Comparison of ENCODE assay signal across 8 cellular contexts in the genomic region with DNA sequence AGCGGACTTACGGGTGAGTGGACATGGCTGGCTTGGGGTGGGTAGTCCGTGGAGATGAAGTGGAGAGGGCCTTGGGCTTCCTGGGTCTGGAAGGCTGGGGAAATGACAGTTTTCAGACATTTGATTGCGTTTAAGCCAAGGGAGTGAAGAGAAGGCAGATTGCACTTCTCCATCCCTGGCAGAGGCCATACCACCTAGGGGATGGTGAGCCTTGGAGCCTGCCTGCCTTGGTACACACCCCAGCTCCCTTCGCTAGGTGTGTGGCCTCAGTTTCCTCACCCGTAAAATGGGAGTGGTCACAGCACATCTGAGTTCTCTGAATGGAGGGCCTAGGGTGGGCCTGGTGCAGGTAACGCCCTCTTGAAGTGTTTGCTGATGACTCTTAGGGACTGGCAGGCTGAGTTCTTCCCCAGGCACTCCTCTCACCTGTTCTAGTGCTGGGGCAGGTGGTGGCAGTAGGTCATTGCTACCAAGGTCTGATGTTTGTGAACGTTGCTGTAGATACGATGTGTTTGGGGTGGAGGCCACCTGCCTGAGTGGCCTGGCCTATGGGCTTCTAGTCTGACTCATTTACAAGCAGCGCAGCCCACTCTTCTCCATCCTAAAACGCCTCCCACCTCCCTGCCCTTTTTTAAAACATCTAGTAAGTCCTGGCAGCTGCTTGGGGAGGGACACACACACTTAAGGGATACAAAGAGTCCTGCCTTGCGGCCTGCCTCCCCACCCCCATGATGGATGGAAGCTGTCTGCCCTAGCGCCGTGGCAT. TPM values are rescaled to one million over a fixed set of nuclear protein-coding genes. Genes with fewer than 3 reads are reported as not detected.
DNase-seq lines count a peak whose midpoint lies in the region; ATAC-seq, FAIRE-seq and TF ChIP-seq lines count a peak whose summit lies in the region.

No MANE protein-coding gene starts in this region.

- H3K27ac Mint-ChIP-seq in activated T-cell treated with anti-CD3 and anti-CD28 coated beads, Interleukin-2, amount 50 U/mL, for 72 hours = peak overlapping the region; percentile 52

- peaks cover 13 to 17% of the 10 kb centered on the region in 2 donors for H3K36me3 Mint-ChIP-seq in activated T-cell treated with anti-CD3 and anti-CD28 coated beads, Interleukin-2, amount 50 U/mL, for 72 hours (ENCODE audit: insufficient read depth in 2 of 2)

- H3K4me3 Mint-ChIP-seq in activated T-cell treated with anti-CD3 and anti-CD28 coated beads, Interleukin-2, amount 50 U/mL, for 72 hours = peak overlapping the region; percentile 96 to 97

- H3K27ac ChIP-seq in SU-DHL-6 (ENCODE audit: low read depth, low read length) (peak overlapping the region; percentile 98), kidney (ENCODE audit: low read depth in 2 of 2, low read length in 2 of 2) (no peak overlapping the region), thymus (ENCODE audit: low read depth) (peak overlapping the region; percentile 94)

- H3K9me3 ChIP-seq in SU-DHL-6 (ENCODE audit: insufficient read depth, low read length) (no peaks in the 10 kb centered on the region), kidney (ENCODE audit: control insufficient read depth in 1 of 2, low read length in 2 of 2) (no peaks in the 10 kb centered on the region), thymus (ENCODE audit: control insufficient read depth) (no peaks in the 10 kb centered on the region)

- H3K4me3 ChIP-seq in SU-DHL-6 (ENCODE audit: insufficient read depth, low read length, poor library complexity, severe bottlenecking) = peak overlapping the region; percentile 99
- peak overlapping the region in 1 of 2 donors; percentile 30 for H3K4me3 ChIP-seq in kidney (ENCODE audit: low read length in 2 of 2)
- H3K4me3 ChIP-seq in thymus (ENCODE audit: low read length) = peak overlapping the region; percentile 74

- no peak overlapping the region for H2AFZ ChIP-seq in SU-DHL-6 (ENCODE audit: low read depth, low read length, severe bottlenecking)

- peaks cover 57% of the 10 kb centered on the region for H3K79me2 ChIP-seq in SU-DHL-6 (ENCODE audit: insufficient read depth, low read length)

- FAIRE-seq in kidney (lab: Jason Lieb, UNC) (no peak), GM12892 (lab: Jason Lieb, UNC) (no peak)

- H3K27me3 Mint-ChIP-seq in activated T-cell treated with anti-CD3 and anti-CD28 coated beads, Interleukin-2, amount 50 U/mL, for 72 hours (ENCODE audit: low read depth) = no peaks in the 10 kb centered on the region

- POLR2A ChIA-PET in GM10248 (lab: Yijun Ruan, JAX) = interaction anchor here (0.6 kb wide), 1 partner anchor 989 kb away, joined by 3 read pairs; no protein-coding TSS in a partner anchor

- intact Hi-C loops in kidney (cut with DNase I) = no loop called here

- peaks cover 56% of the 10 kb centered on the region for H3F3A ChIP-seq in SU-DHL-6 (ENCODE audit: insufficient read depth)

- TF ChIP-seq POLR2A in GM12892 (IDR thresholded peaks at IDR 0.05; ENCODE audit: low read depth, low read length) = no peak; the same call in 1 of the 2 replicates

- H3K9ac ChIP-seq in SU-DHL-6 (ENCODE audit: low read length) (peak overlapping the region; percentile 99), kidney (ENCODE audit: low read length in 2 of 2) (peak overlapping the region in 1 of 2 donors; percentile 19)

- 87% methylated on average over 14 of the region's 14 CpGs for WGBS in thymus

- no peaks in the 10 kb centered on the region for H3K9me3 Mint-ChIP-seq in activated T-cell treated with anti-CD3 and anti-CD28 coated beads, Interleukin-2, amount 50 U/mL, for 72 hours

- peaks cover 68% of the 10 kb centered on the region for H3K4me1 Mint-ChIP-seq in activated T-cell treated with anti-CD3 and anti-CD28 coated beads, Interleukin-2, amount 50 U/mL, for 72 hours (ENCODE audit: low read depth)

- H3K4me1 ChIP-seq in kidney (ENCODE audit: control insufficient read depth in 1 of 2, insufficient read depth in 1 of 2, low read depth in 1 of 2, low read length in 2 of 2) (peaks cover 20 to 38% of the 10 kb centered on the region in 2 donors), thymus (ENCODE audit: control insufficient read depth, insufficient read depth, low read length) (peaks cover 61% of the 10 kb centered on the region)

- DNase-seq in activated T-cell treated with anti-CD3 and anti-CD28 coated beads, Interleukin-2, amount 50 U/mL, for 72 hours = no peak
- DNase-seq in activated T-cell treated with anti-CD3 and anti-CD28 coated beads for 4 hours (no peak), kidney (peak; percentile 37), GM12892 (ENCODE audit: insufficient read length) (no peak), GM10248 (ENCODE audit: extremely low spot score) (no peak), SW 1271 (lab: John Stamatoyannopoulos, UW) (no peak)

- no peak for ATAC-seq in activated T-cell treated with anti-CD3 and anti-CD28 coated beads, Interleukin-2, amount 50 U/mL, for 72 hours (replicated peaks in 1 of 2)

- H3K4me2 ChIP-seq in SU-DHL-6 (ENCODE audit: low read depth, low read length, poor library complexity, severe bottlenecking) = peak overlapping the region; percentile 100

- H3K27me3 ChIP-seq in SU-DHL-6 (ENCODE audit: low read length) (no peaks in the 10 kb centered on the region), thymus (ENCODE audit: control insufficient read depth, insufficient read depth) (no peaks in the 10 kb centered on the region)

- H3K9me2 ChIP-seq in SU-DHL-6 (replicated peaks; ENCODE audit: insufficient read depth, low read length) = no peaks in the 10 kb centered on the region

- H4K20me1 ChIP-seq in SU-DHL-6 (ENCODE audit: low read depth, low read length) = peaks cover 7% of the 10 kb centered on the region; the same call in 1 of the 2 replicates

- CTCF ChIA-PET in GM10248 (lab: Yijun Ruan, JAX) = interaction anchor here (1.2 to 1.5 kb wide), 2 partner anchors 12 to 20 kb away, joined by 3 to 4 read pairs; no protein-coding TSS in a partner anchor

- 0 out of 2 replicates have a peak, but pooled peaks cover 11% of the 10 kb centered on the region for H3K36me3 ChIP-seq in SU-DHL-6 (ENCODE audit: low read length)
- H3K36me3 ChIP-seq in kidney (ENCODE audit: control insufficient read depth in 1 of 2, insufficient read depth in 2 of 2, low read length in 2 of 2) = peaks cover 0 to 7% of the 10 kb centered on the region in 2 donors
- peaks cover 44% of the 10 kb centered on the region for H3K36me3 ChIP-seq in thymus (ENCODE audit: control insufficient read depth, insufficient read depth)

- TF ChIP-seq CTCF in SU-DHL-6 (IDR thresholded peaks at IDR 0.05; ENCODE audit: insufficient read depth, low read length, poor library complexity, severe bottlenecking) (no peak), kidney (IDR thresholded peaks at IDR 0.05; ENCODE audit: borderline replicate concordance, extremely low read depth, insufficient read depth) (no peak), GM10248 (IDR thresholded peaks at IDR 0.05; ENCODE audit: control extremely low read depth, extremely low read depth, low read depth, missing control alignments) (no peak)

RNA-seq across cellular contexts. Expression of a gene that starts 2.3 kb away (rescaled TPM):
- total RNA-seq in activated T-cell treated with anti-CD3 and anti-CD28 coated beads, Interleukin-2, amount 50 U/mL, for 72 hours = 10 to 100 TPM; 61.4 to 79.8 TPM
- 16.8 TPM for total RNA-seq in kidney
- polyA plus RNA-seq in kidney (ENCODE audit: insufficient read depth, low read depth, low replicate concordance) (18.0 TPM), thymus (84.6 TPM)
- polyA plus RNA-seq in GM12892 (2012; ENCODE audit: missing spikeins) = 24.2 TPM

RNA-seq across cellular contexts. Expression of a gene that starts 42.4 kb away (rescaled TPM):
- total RNA-seq in activated T-cell treated with anti-CD3 and anti-CD28 coated beads, Interleukin-2, amount 50 U/mL, for 72 hours = 10 to 100 TPM; 47.6 to 54.2 TPM
- total RNA-seq in kidney = 19.5 TPM
- polyA plus RNA-seq in kidney (ENCODE audit: insufficient read depth, low read depth, low replicate concordance) (26.3 TPM), thymus (22.3 TPM)
- 27.5 TPM for polyA plus RNA-seq in GM12892 (2012; ENCODE audit: missing spikeins)

Comparison
In these comparisons a context has a peak if more than half of its experiments do, and no peak if none do; other contexts are left out.
1. H3K27ac ChIP-seq: peak in SU-DHL-6 (single experiment) and thymus (single experiment); none in kidney (0 of 2).